ENCODE assay signal across 2 cellular contexts in the genomic region with DNA sequence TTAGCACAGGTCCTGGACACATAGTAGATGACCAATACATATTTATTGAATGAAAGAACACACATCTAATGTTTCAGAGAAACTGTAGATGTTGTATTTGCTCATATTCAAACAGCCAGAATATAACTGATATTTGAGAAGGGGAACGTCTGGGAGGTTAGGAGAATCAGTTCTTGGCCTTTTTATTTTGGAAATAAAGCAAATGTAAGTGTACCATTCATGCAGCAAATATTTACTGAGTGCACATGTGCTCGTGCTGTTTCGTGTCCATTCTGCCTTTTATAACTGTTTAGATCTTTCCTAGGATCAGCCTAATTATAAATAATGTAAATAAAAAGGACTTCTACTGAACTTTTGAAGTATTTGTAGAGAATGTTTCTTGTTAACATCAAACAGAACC.
TF ChIP-seq lines count a peak whose summit lies in the region.

No MANE protein-coding gene starts in this region.

TF ChIP-seq in IMR-90, 13 proteins besides CTCF, POLR2A, EP300 and RAD21:
- no peak for TF ChIP-seq CEBPB (IDR thresholded peaks at IDR 0.05; ENCODE audit: low read depth, low read length)
- TF ChIP-seq FOS (IDR thresholded peaks at IDR 0.05; ENCODE audit: low read depth, low read length), result no peak
- TF ChIP-seq MAZ (IDR thresholded peaks at IDR 0.05; ENCODE audit: borderline replicate concordance, low read depth, low read length), result no peak
- TF ChIP-seq, protein P1, sequence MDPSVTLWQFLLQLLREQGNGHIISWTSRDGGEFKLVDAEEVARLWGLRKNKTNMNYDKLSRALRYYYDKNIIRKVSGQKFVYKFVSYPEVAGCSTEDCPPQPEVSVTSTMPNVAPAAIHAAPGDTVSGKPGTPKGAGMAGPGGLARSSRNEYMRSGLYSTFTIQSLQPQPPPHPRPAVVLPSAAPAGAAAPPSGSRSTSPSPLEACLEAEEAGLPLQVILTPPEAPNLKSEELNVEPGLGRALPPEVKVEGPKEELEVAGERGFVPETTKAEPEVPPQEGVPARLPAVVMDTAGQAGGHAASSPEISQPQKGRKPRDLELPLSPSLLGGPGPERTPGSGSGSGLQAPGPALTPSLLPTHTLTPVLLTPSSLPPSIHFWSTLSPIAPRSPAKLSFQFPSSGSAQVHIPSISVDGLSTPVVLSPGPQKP (IDR thresholded peaks at IDR 0.05; ENCODE audit: borderline replicate concordance, low read depth, low read length), result no peak
- TF ChIP-seq, protein P2, sequence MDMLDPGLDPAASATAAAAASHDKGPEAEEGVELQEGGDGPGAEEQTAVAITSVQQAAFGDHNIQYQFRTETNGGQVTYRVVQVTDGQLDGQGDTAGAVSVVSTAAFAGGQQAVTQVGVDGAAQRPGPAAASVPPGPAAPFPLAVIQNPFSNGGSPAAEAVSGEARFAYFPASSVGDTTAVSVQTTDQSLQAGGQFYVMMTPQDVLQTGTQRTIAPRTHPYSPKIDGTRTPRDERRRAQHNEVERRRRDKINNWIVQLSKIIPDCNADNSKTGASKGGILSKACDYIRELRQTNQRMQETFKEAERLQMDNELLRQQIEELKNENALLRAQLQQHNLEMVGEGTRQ (IDR thresholded peaks at IDR 0.05; ENCODE audit: low read depth, low read length), result no peak
- no peak for TF ChIP-seq MXI1 (IDR thresholded peaks at IDR 0.05; ENCODE audit: borderline replicate concordance, low read depth, low read length)
- no peak for TF ChIP-seq RFX5 (IDR thresholded peaks at IDR 0.05; ENCODE audit: low read depth, low read length)
- no peak for TF ChIP-seq NFE2L2 (IDR thresholded peaks at IDR 0.05; ENCODE audit: low read depth, low read length)
- no peak for TF ChIP-seq CHD1 (IDR thresholded peaks at IDR 0.05; ENCODE audit: low read depth, low read length)
- no peak for TF ChIP-seq SMC3 (IDR thresholded peaks at IDR 0.05; ENCODE audit: low read depth, low read length)
- no peak for TF ChIP-seq BHLHE40 (IDR thresholded peaks at IDR 0.05; ENCODE audit: low read depth, low read length)
- no peak for TF ChIP-seq MAFK (IDR thresholded peaks at IDR 0.05; ENCODE audit: low read depth, low read length)
- no peak for TF ChIP-seq RCOR1 (IDR thresholded peaks at IDR 0.05; ENCODE audit: insufficient replicate concordance, low read length)

TF ChIP-seq in WTC11, 78 proteins besides CTCF, POLR2A, EP300 and RAD21:
- TF ChIP-seq PRRX2 (CRISPR knock-in tag; IDR thresholded peaks at IDR 0.05) (no peak), SMAD4 (CRISPR knock-in tag; IDR thresholded peaks at IDR 0.05) (no peak), NR3C1 (CRISPR knock-in tag; conservative IDR thresholded peaks at IDR 0.05; ENCODE audit: low read depth) (no peak), ZNF317 (CRISPR knock-in tag; IDR thresholded peaks at IDR 0.05; ENCODE audit: borderline replicate concordance, low read depth) (no peak)
- TF ChIP-seq, protein P3, sequence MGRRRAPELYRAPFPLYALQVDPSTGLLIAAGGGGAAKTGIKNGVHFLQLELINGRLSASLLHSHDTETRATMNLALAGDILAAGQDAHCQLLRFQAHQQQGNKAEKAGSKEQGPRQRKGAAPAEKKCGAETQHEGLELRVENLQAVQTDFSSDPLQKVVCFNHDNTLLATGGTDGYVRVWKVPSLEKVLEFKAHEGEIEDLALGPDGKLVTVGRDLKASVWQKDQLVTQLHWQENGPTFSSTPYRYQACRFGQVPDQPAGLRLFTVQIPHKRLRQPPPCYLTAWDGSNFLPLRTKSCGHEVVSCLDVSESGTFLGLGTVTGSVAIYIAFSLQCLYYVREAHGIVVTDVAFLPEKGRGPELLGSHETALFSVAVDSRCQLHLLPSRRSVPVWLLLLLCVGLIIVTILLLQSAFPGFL (CRISPR knock-in tag; IDR thresholded peaks at IDR 0.05; ENCODE audit: borderline replicate concordance), result no peak
- TF ChIP-seq, protein P4, sequence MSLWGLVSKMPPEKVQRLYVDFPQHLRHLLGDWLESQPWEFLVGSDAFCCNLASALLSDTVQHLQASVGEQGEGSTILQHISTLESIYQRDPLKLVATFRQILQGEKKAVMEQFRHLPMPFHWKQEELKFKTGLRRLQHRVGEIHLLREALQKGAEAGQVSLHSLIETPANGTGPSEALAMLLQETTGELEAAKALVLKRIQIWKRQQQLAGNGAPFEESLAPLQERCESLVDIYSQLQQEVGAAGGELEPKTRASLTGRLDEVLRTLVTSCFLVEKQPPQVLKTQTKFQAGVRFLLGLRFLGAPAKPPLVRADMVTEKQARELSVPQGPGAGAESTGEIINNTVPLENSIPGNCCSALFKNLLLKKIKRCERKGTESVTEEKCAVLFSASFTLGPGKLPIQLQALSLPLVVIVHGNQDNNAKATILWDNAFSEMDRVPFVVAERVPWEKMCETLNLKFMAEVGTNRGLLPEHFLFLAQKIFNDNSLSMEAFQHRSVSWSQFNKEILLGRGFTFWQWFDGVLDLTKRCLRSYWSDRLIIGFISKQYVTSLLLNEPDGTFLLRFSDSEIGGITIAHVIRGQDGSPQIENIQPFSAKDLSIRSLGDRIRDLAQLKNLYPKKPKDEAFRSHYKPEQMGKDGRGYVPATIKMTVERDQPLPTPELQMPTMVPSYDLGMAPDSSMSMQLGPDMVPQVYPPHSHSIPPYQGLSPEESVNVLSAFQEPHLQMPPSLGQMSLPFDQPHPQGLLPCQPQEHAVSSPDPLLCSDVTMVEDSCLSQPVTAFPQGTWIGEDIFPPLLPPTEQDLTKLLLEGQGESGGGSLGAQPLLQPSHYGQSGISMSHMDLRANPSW (CRISPR knock-in tag; conservative IDR thresholded peaks at IDR 0.05; ENCODE audit: low read depth), result no peak
